ENCODE assay signal across 10 cellular contexts in genomic region chr10:133438711-133439273, GRCh38. TPM values are rescaled to one million over a fixed set of nuclear protein-coding genes. Genes with fewer than 3 reads are reported as not detected.
DNase-seq lines count a peak whose midpoint lies in the region; ATAC-seq and TF ChIP-seq lines count a peak whose summit lies in the region.
"Had no signal": no experiment of that assay in that cellular context is flagged by ENCODE, and none has a peak within 500 bp of the region (broad histone marks: within the 10 kb centered on the region; RNA-seq: fewer than 3 reads in every experiment).

No MANE protein-coding gene starts in this region.

- H3K27ac ChIP-seq in right cardiac atrium (ENCODE audit: low read length) (no peak overlapping the region), left ventricle myocardium inferior (replicated peaks) (no peak overlapping the region), Karpas-422 (ENCODE audit: low read length) (no peak overlapping the region), brain microvascular endothelial cell (no peak overlapping the region)
- H3K27ac ChIP-seq: psoas muscle had no signal

- peaks cover 2 to 12% of the 10 kb centered on the region in 2 donors for H3K36me3 Mint-ChIP-seq in stimulated activated naive B cell treated with anti-CD40 and anti-IgM and Interleukin-4, amounts not matched to agents 10 μg/mL and 1 μg/mL and 100 μg/mL, for 72 hours

- in situ Hi-C loops in brain microvascular endothelial cell (cut with HindIII; ENCODE audit: low pct_ligation_motif_present, low sequenced_read_pairs): no loop called here

- ATAC-seq in right cardiac atrium (no peak), HG03139 (IDR thresholded peaks at IDR 0.05; ENCODE audit: unreplicated experiment) (no peak), HG03354 (IDR thresholded peaks at IDR 0.05; ENCODE audit: poor library complexity, severe bottlenecking, unreplicated experiment) (no peak)
- peak; percentile 51 to 71 for ATAC-seq in stimulated activated naive B cell treated with anti-CD40 and anti-IgM and Interleukin-4, amounts not matched to agents 10 μg/mL and 1 μg/mL and 100 μg/mL, for 72 hours (replicated peaks)

- peaks cover 0 to 6% of the 10 kb centered on the region in 2 donors for H3K27me3 Mint-ChIP-seq in stimulated activated naive B cell treated with anti-CD40 and anti-IgM and Interleukin-4, amounts not matched to agents 10 μg/mL and 1 μg/mL and 100 μg/mL, for 72 hours

- intact Hi-C loops in right cardiac atrium (cut with DNase I): no loop called here
- intact Hi-C loops in left ventricle myocardium inferior (cut with micrococcal nuclease): no loop called here

- DNase-seq in right cardiac atrium (peak in 2 of 3 donors; percentile 12 to 28), left ventricle myocardium inferior (no peak), Karpas-422 (peak; percentile 88), brain microvascular endothelial cell (peak; percentile 25)
- DNase-seq in stimulated activated naive B cell treated with anti-CD40 and anti-IgM and Interleukin-4, amounts not matched to agents 10 μg/mL and 1 μg/mL and 100 μg/mL, for 72 hours: no peak
- no peak for DNase-seq in stimulated activated CD4-positive, alpha-beta T cell treated with anti-CD3 and anti-CD28 coated beads, Interleukin-1b, Interleukin-23, amount 100 ng/mL, for 48 hours

- 77% methylated on average over 11 of the region's 11 CpGs for WGBS in right cardiac atrium

- H3K4me3 Mint-ChIP-seq in stimulated activated naive B cell treated with anti-CD40 and anti-IgM and Interleukin-4, amounts not matched to agents 10 μg/mL and 1 μg/mL and 100 μg/mL, for 72 hours: no peak overlapping the region

- TF ChIP-seq CTCF in left ventricle myocardium inferior (IDR thresholded peaks at IDR 0.05; ENCODE audit: borderline replicate concordance) (no peak), brain microvascular endothelial cell (IDR thresholded peaks at IDR 0.05; ENCODE audit: low read depth, low read length, missing control alignments) (peak; percentile 37)

- H3K4me3 ChIP-seq in right cardiac atrium (ENCODE audit: low read length) (no peak overlapping the region), left ventricle myocardium inferior (no peak overlapping the region), Karpas-422 (ENCODE audit: low read length) (no peak overlapping the region), brain microvascular endothelial cell (ENCODE audit: low read depth, low read length) (no peak overlapping the region)
- H3K4me3 ChIP-seq: psoas muscle had no signal

- peaks cover 7 to 11% of the 10 kb centered on the region in 2 donors for H3K4me1 Mint-ChIP-seq in stimulated activated naive B cell treated with anti-CD40 and anti-IgM and Interleukin-4, amounts not matched to agents 10 μg/mL and 1 μg/mL and 100 μg/mL, for 72 hours

- H4K20me1 ChIP-seq in Karpas-422 (ENCODE audit: insufficient read depth, low read depth, low read length): no peaks in the 10 kb centered on the region

- peaks cover 3 to 5% of the 10 kb centered on the region in 2 donors for H3K9me3 Mint-ChIP-seq in stimulated activated naive B cell treated with anti-CD40 and anti-IgM and Interleukin-4, amounts not matched to agents 10 μg/mL and 1 μg/mL and 100 μg/mL, for 72 hours

- H2AFZ ChIP-seq in Karpas-422 (ENCODE audit: low read length): no peak overlapping the region

- H3K27ac Mint-ChIP-seq in stimulated activated naive B cell treated with anti-CD40 and anti-IgM and Interleukin-4, amounts not matched to agents 10 μg/mL and 1 μg/mL and 100 μg/mL, for 72 hours: no peak overlapping the region

- H3K9me3 ChIP-seq in right cardiac atrium (ENCODE audit: control insufficient read depth, low read length) (no peaks in the 10 kb centered on the region), left ventricle myocardium inferior (replicated peaks) (peaks cover 4% of the 10 kb centered on the region), Karpas-422 (ENCODE audit: low read length) (peaks cover 5% of the 10 kb centered on the region; the same call in 1 of the 2 replicates)
- H3K9me3 ChIP-seq: adrenal gland had no signal

- no peaks in the 10 kb centered on the region for H3K36me3 ChIP-seq in left ventricle myocardium inferior
- no peaks in the 10 kb centered on the region for H3K36me3 ChIP-seq in Karpas-422 (ENCODE audit: insufficient read depth, low read length)
- no peaks in the 10 kb centered on the region for H3K36me3 ChIP-seq in brain microvascular endothelial cell (replicated peaks)
- H3K36me3 ChIP-seq: adrenal gland had no signal

- H3K4me2 ChIP-seq in Karpas-422 (ENCODE audit: low read depth, low read length, poor library complexity, severe bottlenecking): no peak overlapping the region

- H3K4me1 ChIP-seq in right cardiac atrium (ENCODE audit: control insufficient read depth, insufficient read depth, low read length) (no peaks in the 10 kb centered on the region), left ventricle myocardium inferior (no peaks in the 10 kb centered on the region), Karpas-422 (ENCODE audit: low read length) (no peaks in the 10 kb centered on the region)
- H3K4me1 ChIP-seq: psoas muscle had no signal

- H3K9ac ChIP-seq in Karpas-422 (ENCODE audit: low read length): no peak overlapping the region

- H3K27me3 ChIP-seq in right cardiac atrium (ENCODE audit: control insufficient read depth, insufficient read depth) (no peaks in the 10 kb centered on the region), left ventricle myocardium inferior (ENCODE audit: low read depth) (no peaks in the 10 kb centered on the region), Karpas-422 (ENCODE audit: low read length) (no peaks in the 10 kb centered on the region), brain microvascular endothelial cell (replicated peaks) (no peaks in the 10 kb centered on the region)
- H3K27me3 ChIP-seq: adrenal gland had no signal

- H3K79me2 ChIP-seq in Karpas-422 (ENCODE audit: low read length): no peaks in the 10 kb centered on the region

- H3K9me2 ChIP-seq in Karpas-422 (replicated peaks; ENCODE audit: insufficient read depth, low read length): no peaks in the 10 kb centered on the region

RNA-seq across cellular contexts. Expression of gene SPRN, which starts 14.4 kb away (rescaled TPM):
- not detected for total RNA-seq in right cardiac atrium
- polyA plus RNA-seq in right cardiac atrium: 0.11 TPM
- not detected for total RNA-seq in left ventricle myocardium inferior
- not detected in 2 replicates for total RNA-seq in Karpas-422 (2014; rRNA removed; shearing (Covaris generic); ENCODE audit: low replicate concordance)
- total RNA-seq: psoas muscle had no signal

RNA-seq across cellular contexts. Expression of gene SCART1, which starts 15.0 kb away (rescaled TPM):
- total RNA-seq in right cardiac atrium (1 to 10 TPM in 1 of 4 donors, under 1 TPM in 3; 0.56 to 1.4 (median 0.88) TPM), left ventricle myocardium inferior (0.36 TPM)
- polyA plus RNA-seq in right cardiac atrium: 0.29 TPM
- 6.9 and 7.0 TPM in 2 replicates for total RNA-seq in Karpas-422 (2014; rRNA removed; shearing (Covaris generic); ENCODE audit: low replicate concordance)

RNA-seq across cellular contexts. Expression of gene MTG1, which starts 44.8 kb away (rescaled TPM):
- total RNA-seq in right cardiac atrium (10 to 100 TPM; 17.2 to 21.7 (median 19.9) TPM), left ventricle myocardium inferior (14.0 TPM)
- polyA plus RNA-seq in right cardiac atrium: 25.3 TPM
- 26.9 and 33.6 TPM in 2 replicates for total RNA-seq in Karpas-422 (2014; rRNA removed; shearing (Covaris generic); ENCODE audit: low replicate concordance)

RNA-seq across cellular contexts. Expression of gene PAOX, which starts 59.7 kb away (rescaled TPM):
- total RNA-seq in right cardiac atrium (1 to 10 TPM; 2.9 to 3.4 (median 3.2) TPM), left ventricle myocardium inferior (2.9 TPM)
- polyA plus RNA-seq in right cardiac atrium: 2.7 TPM
- total RNA-seq in Karpas-422 (2014; rRNA removed; shearing (Covaris generic); ENCODE audit: low replicate concordance): 1.6 TPM in 1 of 2 replicates, not detected in the other

Comparison
In these comparisons a context has a peak if more than half of its experiments do, and no peak if none do; other contexts are left out.
1. DNase-seq: peak in right cardiac atrium (2 of 3), Karpas-422 (single experiment) and brain microvascular endothelial cell (single experiment); none in left ventricle myocardium inferior (single experiment), stimulated activated naive B cell treated with anti-CD40 and anti-IgM and Interleukin-4, amounts not matched to agents 10 μg/mL and 1 μg/mL and 100 μg/mL, for 72 hours (single experiment) and stimulated activated CD4-positive, alpha-beta T cell treated with anti-CD3 and anti-CD28 coated beads, Interleukin-1b, Interleukin-23, amount 100 ng/mL, for 48 hours (single experiment).
2. ATAC-seq: peak in stimulated activated naive B cell treated with anti-CD40 and anti-IgM and Interleukin-4, amounts not matched to agents 10 μg/mL and 1 μg/mL and 100 μg/mL, for 72 hours (2 of 2); none in right cardiac atrium (0 of 2), HG03139 (single experiment) and HG03354 (single experiment).